ENCODE assay signal across 9 cellular contexts in the genomic region with DNA sequence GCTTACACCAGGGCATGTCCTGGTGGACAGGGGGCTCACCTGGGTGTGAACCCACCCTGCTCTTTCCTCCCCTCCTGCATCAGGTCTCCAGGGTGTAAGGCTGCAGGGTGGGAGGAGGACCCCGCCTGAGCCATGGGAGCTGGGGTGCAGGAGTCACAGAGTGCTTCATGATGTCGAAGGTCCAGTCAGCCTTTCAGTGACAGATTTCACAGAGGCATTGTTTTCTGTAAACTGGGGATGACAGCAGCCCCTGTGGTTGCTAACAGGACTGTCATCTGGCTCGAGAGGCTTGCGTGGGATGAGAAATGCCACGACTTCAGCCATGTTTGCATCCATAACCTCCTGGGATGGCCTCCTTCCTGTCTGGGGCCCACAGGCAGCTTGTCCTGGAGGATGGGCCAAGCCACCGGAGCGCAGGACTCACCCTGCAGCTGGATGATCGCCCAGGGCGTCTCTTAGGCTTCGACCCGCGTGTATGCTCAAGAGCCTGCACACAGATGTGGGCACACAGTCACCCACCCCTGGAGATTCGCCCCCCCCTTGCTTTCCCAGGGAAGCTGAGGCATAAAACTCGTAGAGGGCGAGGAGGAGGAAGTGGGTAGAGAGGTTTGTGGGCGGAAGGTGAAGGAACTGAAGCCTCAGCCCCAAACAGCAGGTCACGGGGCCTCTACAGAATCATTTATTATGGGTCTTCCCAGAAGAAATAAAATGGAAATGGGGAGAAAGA. TPM values are rescaled to one million over a fixed set of nuclear protein-coding genes. Genes with fewer than 3 reads are reported as not detected.
DNase-seq lines count a peak whose midpoint lies in the region; ATAC-seq, FAIRE-seq and TF ChIP-seq lines count a peak whose summit lies in the region.
"Had no signal": no experiment of that assay in that cellular context is flagged by ENCODE, and none has a peak within 500 bp of the region (broad histone marks: within the 10 kb centered on the region; RNA-seq: fewer than 3 reads in every experiment).

No MANE protein-coding gene starts in this region.

- H3K4me1 Mint-ChIP-seq in astrocyte (ENCODE audit: low read depth, unreplicated experiment): peaks cover 16% of the 10 kb centered on the region

- peak overlapping the region; percentile 72 for H2AFZ ChIP-seq in astrocyte (ENCODE audit: low read depth, low read length)

- ATAC-seq in GM21526 (IDR thresholded peaks at IDR 0.05; ENCODE audit: low FRiP score, unreplicated experiment): no peak

- H3K27me3 ChIP-seq in astrocyte (ENCODE audit: insufficient read depth, low read length) (peaks cover 2% of the 10 kb centered on the region), muscle layer of colon (ENCODE audit: control insufficient read depth in 1 of 2, insufficient read depth in 2 of 2, low read length in 2 of 2) (no peaks in the 10 kb centered on the region)

- H3K4me3 Mint-ChIP-seq in astrocyte (ENCODE audit: unreplicated experiment): no peak overlapping the region

- peak overlapping the region; percentile 57 for H3K4me2 ChIP-seq in astrocyte (ENCODE audit: low read length)

- H3K27ac Mint-ChIP-seq in astrocyte (ENCODE audit: unreplicated experiment): peak overlapping the region; percentile 55

- H3K4me1 ChIP-seq in astrocyte (ENCODE audit: insufficient read depth, low read length) (peaks cover 24% of the 10 kb centered on the region), muscle layer of colon (ENCODE audit: insufficient read depth, low read length) (peaks cover 18% of the 10 kb centered on the region)

- H3K4me3 ChIP-seq in astrocyte (ENCODE audit: insufficient read depth, low read depth, low read length) (no peak overlapping the region), muscle layer of colon (ENCODE audit: low read depth in 1 of 2, low read length in 2 of 2) (no peak overlapping the region)

- H3K27ac ChIP-seq in astrocyte (ENCODE audit: low read depth, low read length) (no peak overlapping the region), muscle layer of colon (ENCODE audit: low read depth, low read length) (peak overlapping the region; percentile 48)

- DNase-seq in Daoy (ENCODE audit: low read depth) (peak; percentile 47), NAMALWA (ENCODE audit: low spot score) (peak; percentile 41), astrocyte (ENCODE audit: low read depth) (peak; percentile 60), NCI-H1694 (lab: John Stamatoyannopoulos, UW) (no peak), LoVo (ENCODE audit: low spot score) (no peak), NCI-H446 (lab: John Stamatoyannopoulos, UW) (no peak)

- FAIRE-seq in astrocyte (lab: Jason Lieb, UNC): no peak
- FAIRE-seq: endometrium had no signal

- H3K9ac ChIP-seq in astrocyte (ENCODE audit: low read length) (peak overlapping the region; percentile 40), muscle layer of colon (ENCODE audit: low read length) (no peak overlapping the region)

- no peaks in the 10 kb centered on the region for H4K20me1 ChIP-seq in astrocyte (ENCODE audit: insufficient read depth, low read length)

- H3K36me3 Mint-ChIP-seq in astrocyte (ENCODE audit: low read depth, unreplicated experiment): no peaks in the 10 kb centered on the region

- H3K9me3 Mint-ChIP-seq in astrocyte (ENCODE audit: unreplicated experiment): no peaks in the 10 kb centered on the region

- peaks cover 5% of the 10 kb centered on the region for H3K27me3 Mint-ChIP-seq in astrocyte (ENCODE audit: low read depth, unreplicated experiment)

- TF ChIP-seq CTCF in astrocyte (IDR thresholded peaks at IDR 0.05; ENCODE audit: insufficient read depth, low read depth, low read length): no peak

- no peaks in the 10 kb centered on the region for H3K79me2 ChIP-seq in astrocyte (ENCODE audit: insufficient read depth, low read length)

- H3K36me3 ChIP-seq in astrocyte (ENCODE audit: insufficient read depth, low read length): no peaks in the 10 kb centered on the region
- no peaks in the 10 kb centered on the region for H3K36me3 ChIP-seq in muscle layer of colon (ENCODE audit: insufficient read depth, low read length)

- H3K9me3 ChIP-seq in astrocyte (ENCODE audit: insufficient read depth, low read depth, low read length) (no peaks in the 10 kb centered on the region), muscle layer of colon (ENCODE audit: low read length) (no peaks in the 10 kb centered on the region)

RNA-seq across cellular contexts. Expression of a gene that starts 4.9 kb away (rescaled TPM):
- total RNA-seq in Daoy (2014; rRNA removed; shearing (Covaris generic)): 1.6 TPM in 1 of 2 replicates, not detected in the other
- 1.1 and 2.9 TPM in 2 replicates for total RNA-seq in astrocyte

RNA-seq across cellular contexts. Expression of a gene that starts 24.1 kb away (rescaled TPM):
- 2.1 and 7.9 TPM in 2 replicates for total RNA-seq in Daoy (2014; rRNA removed; shearing (Covaris generic))
- 0.68 and 0.91 TPM in 2 replicates for total RNA-seq in astrocyte

RNA-seq across cellular contexts. Expression of a gene that starts 24.1 kb away (rescaled TPM):
- total RNA-seq in Daoy (2014; rRNA removed; shearing (Covaris generic)): 17.8 and 22.7 TPM in 2 replicates
- 22.6 and 27.3 TPM in 2 replicates for total RNA-seq in astrocyte

RNA-seq across cellular contexts. Expression of a gene that starts 56.4 kb away (rescaled TPM):
- total RNA-seq in Daoy (2014; rRNA removed; shearing (Covaris generic)): not detected in 2 replicates
- 3.3 and 3.7 TPM in 2 replicates for total RNA-seq in astrocyte

Comparison
In these comparisons a context has a peak if more than half of its experiments do, and no peak if none do; other contexts are left out.
1. DNase-seq: peak in Daoy (single experiment), NAMALWA (single experiment) and astrocyte (single experiment); none in NCI-H1694 (single experiment), LoVo (single experiment) and NCI-H446 (0 of 2).